In the genomic region with DNA sequence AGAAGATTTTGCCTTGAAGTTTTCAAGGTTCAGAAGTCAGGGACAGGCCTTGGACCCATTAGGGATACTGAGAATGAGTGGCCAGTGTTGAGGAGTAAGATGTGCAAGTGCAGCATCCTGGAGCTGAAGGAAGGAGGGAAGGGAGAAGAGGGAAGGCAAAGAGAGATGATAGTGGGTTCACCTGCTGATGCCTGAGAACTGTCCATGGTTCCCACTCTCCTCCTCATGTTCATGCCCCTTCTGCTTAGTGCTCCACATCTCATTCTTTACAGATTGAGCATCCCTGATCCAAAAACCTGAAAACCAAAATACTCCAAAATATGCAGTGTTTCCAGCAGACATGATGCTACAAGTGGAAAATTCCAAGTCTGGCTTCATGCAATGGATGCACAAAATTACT, we compare ENCODE assay signal across 1 cellular context.
TF ChIP-seq lines count a peak whose summit lies in the region.

No MANE protein-coding gene starts in this region.

TF ChIP-seq in GM23338, 12 proteins besides CTCF, POLR2A, EP300 and RAD21 (continued from another document):
- peak; percentile 67 for TF ChIP-seq REST (IDR thresholded peaks at IDR 0.05; ENCODE audit: unreplicated experiment)
